ENCODE assay signal across 1 cellular context in the genomic region with DNA sequence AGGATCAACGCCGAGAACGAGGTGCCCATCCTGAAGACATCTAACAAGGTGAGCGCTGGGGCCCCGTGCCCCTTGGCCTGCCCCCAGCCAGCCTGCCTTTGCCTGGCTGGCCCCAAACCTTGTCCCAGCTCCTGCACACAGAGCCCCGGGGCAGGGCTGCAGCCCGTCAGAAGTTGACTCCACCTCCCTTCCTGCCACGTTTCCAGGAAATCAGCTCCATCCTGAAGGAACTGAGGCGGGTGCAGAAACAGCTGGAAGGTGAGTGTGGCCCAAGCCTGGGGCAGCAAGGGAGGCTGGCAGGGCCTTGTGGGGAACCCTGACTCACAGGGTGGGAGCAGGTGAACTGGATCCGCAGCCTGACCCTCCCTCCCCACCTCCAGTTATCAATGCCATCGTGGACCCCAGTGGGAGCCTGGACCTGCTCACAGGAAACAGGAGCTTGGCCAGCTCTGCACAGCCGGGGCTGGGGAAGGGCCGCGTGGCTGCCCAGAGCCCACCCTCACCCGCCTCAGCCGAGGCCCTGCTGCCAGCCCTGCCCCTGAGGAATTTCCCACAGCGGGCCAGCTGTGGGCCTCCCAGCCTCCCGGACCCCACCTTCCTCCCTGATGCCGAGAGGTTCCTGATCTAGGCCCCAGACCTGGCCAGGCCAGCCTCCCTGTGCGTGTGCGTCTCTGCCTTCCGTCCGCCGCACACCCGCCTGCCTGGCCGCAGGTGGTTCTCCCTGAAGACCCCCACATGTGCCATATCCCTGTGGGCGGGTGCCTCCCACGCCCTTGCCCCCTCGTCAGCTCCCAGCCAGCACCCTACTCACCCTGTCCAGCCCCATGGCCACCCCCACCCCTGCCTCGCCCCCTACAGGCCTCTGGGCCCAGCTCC.
TF ChIP-seq lines count a peak whose summit lies in the region.

No MANE protein-coding gene starts in this region.

TF ChIP-seq in K562, 482 proteins besides CTCF, POLR2A, EP300 and RAD21 (continued from another document):
- TF ChIP-seq, protein P1, sequence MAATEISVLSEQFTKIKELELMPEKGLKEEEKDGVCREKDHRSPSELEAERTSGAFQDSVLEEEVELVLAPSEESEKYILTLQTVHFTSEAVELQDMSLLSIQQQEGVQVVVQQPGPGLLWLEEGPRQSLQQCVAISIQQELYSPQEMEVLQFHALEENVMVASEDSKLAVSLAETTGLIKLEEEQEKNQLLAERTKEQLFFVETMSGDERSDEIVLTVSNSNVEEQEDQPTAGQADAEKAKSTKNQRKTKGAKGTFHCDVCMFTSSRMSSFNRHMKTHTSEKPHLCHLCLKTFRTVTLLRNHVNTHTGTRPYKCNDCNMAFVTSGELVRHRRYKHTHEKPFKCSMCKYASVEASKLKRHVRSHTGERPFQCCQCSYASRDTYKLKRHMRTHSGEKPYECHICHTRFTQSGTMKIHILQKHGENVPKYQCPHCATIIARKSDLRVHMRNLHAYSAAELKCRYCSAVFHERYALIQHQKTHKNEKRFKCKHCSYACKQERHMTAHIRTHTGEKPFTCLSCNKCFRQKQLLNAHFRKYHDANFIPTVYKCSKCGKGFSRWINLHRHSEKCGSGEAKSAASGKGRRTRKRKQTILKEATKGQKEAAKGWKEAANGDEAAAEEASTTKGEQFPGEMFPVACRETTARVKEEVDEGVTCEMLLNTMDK (IDR thresholded peaks at IDR 0.05; ENCODE audit: borderline replicate concordance, insufficient read depth, low read depth, low read length, poor library complexity, severe bottlenecking) = peak; percentile 33
- TF ChIP-seq, protein P2, sequence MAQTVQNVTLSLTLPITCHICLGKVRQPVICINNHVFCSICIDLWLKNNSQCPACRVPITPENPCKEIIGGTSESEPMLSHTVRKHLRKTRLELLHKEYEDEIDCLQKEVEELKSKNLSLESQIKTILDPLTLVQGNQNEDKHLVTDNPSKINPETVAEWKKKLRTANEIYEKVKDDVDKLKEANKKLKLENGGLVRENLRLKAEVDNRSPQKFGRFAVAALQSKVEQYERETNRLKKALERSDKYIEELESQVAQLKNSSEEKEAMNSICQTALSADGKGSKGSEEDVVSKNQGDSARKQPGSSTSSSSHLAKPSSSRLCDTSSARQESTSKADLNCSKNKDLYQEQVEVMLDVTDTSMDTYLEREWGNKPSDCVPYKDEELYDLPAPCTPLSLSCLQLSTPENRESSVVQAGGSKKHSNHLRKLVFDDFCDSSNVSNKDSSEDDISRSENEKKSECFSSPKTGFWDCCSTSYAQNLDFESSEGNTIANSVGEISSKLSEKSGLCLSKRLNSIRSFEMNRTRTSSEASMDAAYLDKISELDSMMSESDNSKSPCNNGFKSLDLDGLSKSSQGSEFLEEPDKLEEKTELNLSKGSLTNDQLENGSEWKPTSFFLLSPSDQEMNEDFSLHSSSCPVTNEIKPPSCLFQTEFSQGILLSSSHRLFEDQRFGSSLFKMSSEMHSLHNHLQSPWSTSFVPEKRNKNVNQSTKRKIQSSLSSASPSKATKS (CRISPR knock-in tag; IDR thresholded peaks at IDR 0.05) = no peak
- TF ChIP-seq SMARCA5 (IDR thresholded peaks at IDR 0.05) = no peak
